ENCODE assay signal across 17 cellular contexts in genomic region chr17:78647030-78647429, GRCh38.
"Had no signal": no experiment of that assay in that cellular context is flagged by ENCODE, and none has a peak within 500 bp of the region (broad histone marks: within the 10 kb centered on the region; RNA-seq: fewer than 3 reads in every experiment).

No MANE protein-coding gene starts in this region.

- H3K27ac Mint-ChIP-seq: brain, endodermal cell, mesothelial cell of epicardium had no signal

- H3K9me3 ChIP-seq: pancreas, testis had no signal

- H3K4me3 Mint-ChIP-seq: activated CD8-positive, alpha-beta memory T cell treated with anti-CD3 and anti-CD28 coated beads, Interleukin-2, amount 10 ng/mL, durations not matched to agents 7 days and 5 days; activated T-cell treated with anti-CD3 and anti-CD28 coated beads, Interleukin-2, amount 50 U/mL, for 4 hours; brain; endodermal cell; mesothelial cell of epicardium had no signal

- DNase-seq: activated CD8-positive, alpha-beta memory T cell treated with anti-CD3 and anti-CD28 coated beads, Interleukin-2, amount 10 ng/mL, durations not matched to agents 7 days and 5 days; activated gamma-delta T cell treated with Interleukin-2 at 50 U/mL for 16 hours; activated T-cell treated with anti-CD3 and anti-CD28 coated beads, Interleukin-2, amount 50 U/mL, for 4 hours; amygdala; dermis blood vessel endothelial cell; endodermal cell; kidney; left ventricle myocardium superior; pancreas; SIG-M5; T-helper 9 cell; testis had no signal

- H3K9me3 Mint-ChIP-seq: mesothelial cell of epicardium had no signal

- H3K4me1 ChIP-seq: pancreas, testis had no signal

- H3K27me3 ChIP-seq: hepatocyte, pancreas, testis had no signal

- ATAC-seq: activated CD8-positive, alpha-beta memory T cell treated with anti-CD3 and anti-CD28 coated beads, Interleukin-2, amount 10 ng/mL, durations not matched to agents 7 days and 5 days; activated T-cell treated with anti-CD3 and anti-CD28 coated beads, Interleukin-2, amount 50 U/mL, for 4 hours; left ventricle myocardium superior had no signal

- H3K36me3 ChIP-seq: pancreas had no signal

- H3K36me3 Mint-ChIP-seq: brain, mesothelial cell of epicardium had no signal

- H3K4me3 ChIP-seq: hepatocyte, pancreas, skin epidermis, testis had no signal

- H3K4me1 Mint-ChIP-seq: brain, endodermal cell had no signal

- H3K27ac ChIP-seq: hepatocyte, testis, VCaP had no signal
